ENCODE assay signal across 19 cellular contexts in genomic region chr12:10632226-10632625, GRCh38. TPM values are rescaled to one million over a fixed set of nuclear protein-coding genes. Genes with fewer than 3 reads are reported as not detected.
"Had no signal": no experiment of that assay in that cellular context is flagged by ENCODE, and none has a peak within 500 bp of the region (broad histone marks: within the 10 kb centered on the region; RNA-seq: fewer than 3 reads in every experiment).

No MANE protein-coding gene starts in this region.

- H3K36me3 ChIP-seq: cardiac muscle cell, neural progenitor cell, tibial nerve, uterus had no signal

- H3K4me3 ChIP-seq: cardiac muscle cell, neural progenitor cell, psoas muscle, skin epidermis, tibial nerve, uterus had no signal

- FAIRE-seq: colon, TTC549 had no signal

- H3K9me3 ChIP-seq: psoas muscle, tibial nerve, uterus had no signal

- H3K9me3 Mint-ChIP-seq: activated naive CD4-positive, alpha-beta T cell treated with anti-CD3 and anti-CD28 coated beads, Interleukin-2, amount 50 U/mL, for 24 hours; activated T-cell treated with anti-CD3 and anti-CD28 coated beads, Interleukin-2, amount 50 U/mL, for 72 hours; endodermal cell; neural progenitor cell; T-helper 2 cell treated with Interferon-gamma antibody and Interleukin-4, amounts not matched to agents 5 μg/mL and 100 μg/mL, for 36 hours had no signal

- H3K4me1 Mint-ChIP-seq: activated naive CD4-positive, alpha-beta T cell treated with anti-CD3 and anti-CD28 coated beads, Interleukin-2, amount 50 U/mL, for 24 hours; naive thymus-derived CD4-positive, alpha-beta T cell; neural progenitor cell had no signal

- H3K4me2 ChIP-seq: neural progenitor cell had no signal

- H3K27me3 ChIP-seq: cardiac muscle cell, neural progenitor cell, tibial nerve, uterus had no signal

- H2AFZ ChIP-seq: neural progenitor cell had no signal

- DNase-seq: activated CD4-positive, alpha-beta T cell treated with anti-CD3 and anti-CD28 coated beads, Interleukin-2, amount 50 U/mL, for 4 hours; activated effector memory CD4-positive, alpha-beta T cell treated with anti-CD3 and anti-CD28 coated beads, Interleukin-2, amount 50 U/mL, for 16 hours; activated T-cell treated with anti-CD3 and anti-CD28 coated beads, Interleukin-2, amount 50 U/mL, for 72 hours; endodermal cell; left ventricle myocardium superior; naive thymus-derived CD4-positive, alpha-beta T cell; psoas muscle; right cardiac atrium; stimulated activated naive CD8-positive, alpha-beta T cell treated with anti-CD3 and anti-CD28 coated beads, Interleukin-15, Interleukin-2, amounts not matched to agents 100 U/mL and 50 U/mL, for 24 hours; uterus had no signal

- H3K4me1 ChIP-seq: neural progenitor cell, psoas muscle, tibial nerve, uterus had no signal

- H3K9ac ChIP-seq: neural progenitor cell had no signal

- H3K27ac ChIP-seq: cardiac muscle cell, epithelial cell of prostate, neural progenitor cell, psoas muscle, skin epidermis, tibial nerve, uterus had no signal

- H3K36me3 Mint-ChIP-seq: activated naive CD4-positive, alpha-beta T cell treated with anti-CD3 and anti-CD28 coated beads, Interleukin-2, amount 50 U/mL, for 24 hours; naive thymus-derived CD4-positive, alpha-beta T cell; neural progenitor cell had no signal

- H3K4me3 Mint-ChIP-seq: activated naive CD4-positive, alpha-beta T cell treated with anti-CD3 and anti-CD28 coated beads, Interleukin-2, amount 50 U/mL, for 24 hours; activated T-cell treated with anti-CD3 and anti-CD28 coated beads, Interleukin-2, amount 50 U/mL, for 72 hours; endodermal cell; naive thymus-derived CD4-positive, alpha-beta T cell; neural progenitor cell; T-helper 2 cell treated with Interferon-gamma antibody and Interleukin-4, amounts not matched to agents 5 μg/mL and 100 μg/mL, for 36 hours had no signal

- H3K27ac Mint-ChIP-seq: activated naive CD4-positive, alpha-beta T cell treated with anti-CD3 and anti-CD28 coated beads, Interleukin-2, amount 50 U/mL, for 24 hours; activated T-cell treated with anti-CD3 and anti-CD28 coated beads, Interleukin-2, amount 50 U/mL, for 72 hours; endodermal cell; naive thymus-derived CD4-positive, alpha-beta T cell; neural progenitor cell; T-helper 2 cell treated with Interferon-gamma antibody and Interleukin-4, amounts not matched to agents 5 μg/mL and 100 μg/mL, for 36 hours had no signal

RNA-seq across cellular contexts. Expression of gene STYK1, which starts 41.6 kb away (rescaled TPM):
- total RNA-seq: left ventricle myocardium superior had no signal
- polyA plus RNA-seq: naive thymus-derived CD4-positive, alpha-beta T cell had no signal
